9 cellular contexts compared by ENCODE assay signal in the genomic region with DNA sequence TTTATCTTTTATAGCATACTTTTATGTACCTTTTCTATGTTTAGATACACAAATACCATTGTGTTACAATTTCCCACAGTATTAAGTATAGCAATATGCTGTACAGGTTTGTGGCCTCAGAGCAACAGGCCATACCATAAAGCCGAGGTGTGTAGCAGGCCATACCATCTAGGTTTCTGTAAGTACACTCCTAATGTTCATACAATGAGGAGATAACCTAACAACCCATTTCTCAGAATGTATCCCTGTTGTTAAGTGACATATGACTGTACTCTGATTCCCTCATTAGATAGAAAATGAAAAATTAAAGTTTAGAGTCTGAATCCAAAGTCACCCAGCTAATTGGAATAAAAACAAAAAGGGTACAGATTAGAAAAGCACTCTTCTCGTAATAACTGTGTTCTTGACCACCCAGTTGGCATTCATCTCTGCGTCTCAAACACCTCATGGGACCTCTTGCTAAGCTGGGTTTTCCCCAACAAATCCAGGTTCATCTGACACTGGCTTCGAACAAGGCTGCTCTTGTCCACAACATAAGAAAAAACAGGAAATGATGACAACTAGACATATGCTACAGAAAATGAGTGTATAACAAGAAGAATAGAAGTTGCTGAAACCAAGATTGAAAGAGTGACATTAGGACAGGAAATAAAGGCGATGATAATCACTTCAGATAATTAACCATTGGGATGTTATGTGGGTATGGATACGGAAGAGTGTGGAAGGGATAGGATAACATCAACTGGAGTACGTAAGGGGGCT. TPM values are rescaled to one million over a fixed set of nuclear protein-coding genes. Genes with fewer than 3 reads are reported as not detected.
A peak's percentile ranks its signal among the peaks of the same experiment; 100 is the strongest.
DNase-seq lines count a peak whose midpoint lies in the region; TF ChIP-seq lines count a peak whose summit lies in the region.
"Had no signal": no experiment of that assay in that cellular context is flagged by ENCODE, and none has a peak within 500 bp of the region (broad histone marks: within the 10 kb centered on the region; RNA-seq: fewer than 3 reads in every experiment).

No MANE protein-coding gene starts in this region.

- peaks cover 48% of the 10 kb centered on the region for H3K36me3 ChIP-seq in mesodermal cell (ENCODE audit: control insufficient read depth, insufficient read depth, low read length)
- peaks cover 0 to 39% of the 10 kb centered on the region in 2 donors for H3K36me3 ChIP-seq in adrenal gland (replicated peaks in 1 of 2)

- in situ Hi-C loops in astrocyte of the spinal cord (cut with HindIII; ENCODE audit: low sequenced_read_pairs) = loop anchor here (25.0 kb wide), 1 partner anchor 191 kb away; the partner anchor contains the start of genes PKD2L1 and SCD

- WGBS in mesodermal cell (ENCODE audit: insufficient coverage in 2 of 2), 2 experiments = 94 to 100% methylated on average over 3 to 4 of the region's 7 CpGs
- 49 to 59% (median 54%) methylated on average over 7 of the region's 7 CpGs for WGBS in adrenal gland, 4 donors

- H3K27me3 ChIP-seq in adrenal gland = no peaks in the 10 kb centered on the region
- H3K27me3 ChIP-seq: pancreas had no signal

- H3K4me1 ChIP-seq in mesodermal cell (ENCODE audit: control insufficient read depth, insufficient read depth, low read length, poor library complexity, severe bottlenecking) (no peaks in the 10 kb centered on the region), adrenal gland (replicated peaks in 1 of 2) (peaks cover 18 to 25% of the 10 kb centered on the region in 2 donors)

- TF ChIP-seq CTCF in astrocyte of the spinal cord (IDR thresholded peaks at IDR 0.05; ENCODE audit: low read depth, low read length) (no peak), adrenal gland (IDR thresholded peaks at IDR 0.05) (no peak)

- TF ChIP-seq POLR2A in adrenal gland (IDR thresholded peaks at IDR 0.05) = no peak

- H3K27ac ChIP-seq in mesodermal cell (ENCODE audit: low read depth, low read length, severe bottlenecking) (no peak overlapping the region), adrenal gland (peak overlapping the region in 1 of 5 donors; percentile 72)
- H3K27ac ChIP-seq: pancreas had no signal

- H3K4me3 ChIP-seq in astrocyte of the spinal cord (ENCODE audit: low read depth, low read length) = peak overlapping the region; percentile 91
- H3K4me3 ChIP-seq in mesodermal cell (ENCODE audit: extremely low read depth, insufficient read depth, low read length, poor library complexity, severe bottlenecking) = peak overlapping the region; percentile 85
- H3K4me3 ChIP-seq in adrenal gland = peak overlapping the region in 2 of 4 donors; percentile 58 to 87

- peak; percentile 25 for DNase-seq in stimulated activated CD4-positive, alpha-beta T cell treated with anti-CD3 and anti-CD28 coated beads, Interleukin-4, amount 100 ng/mL, for 24 hours
- DNase-seq in stimulated activated CD4-positive, alpha-beta T cell treated with anti-CD3 and anti-CD28 coated beads, Interleukin-1b, Interleukin-23, amount 100 ng/mL, for 48 hours = no peak
- DNase-seq in astrocyte of the spinal cord (ENCODE audit: low read depth, low spot score) = no peak
- DNase-seq in activated gamma-delta T cell treated with Interleukin-2 at 50 U/mL for 16 hours = no peak
- DNase-seq in posterior cingulate gyrus = no peak
- no peak for DNase-seq in adrenal gland
- DNase-seq in A172 (ENCODE audit: low spot score) = no peak

- H3K9me3 ChIP-seq in mesodermal cell (ENCODE audit: control insufficient read depth, low read length) = peaks cover 5% of the 10 kb centered on the region
- no peaks in the 10 kb centered on the region for H3K9me3 ChIP-seq in adrenal gland (replicated peaks in 1 of 3)
- H3K9me3 ChIP-seq: pancreas had no signal

- intact Hi-C loops in posterior cingulate gyrus (cut with DNase I) (loop anchor here (10.0 kb wide), 1 partner anchor 184 kb away; the partner anchor contains the start of gene SCD), adrenal gland (cut with DNase I) (loop anchor here in 1 of 2 donors (10.0 kb wide), 1 partner anchor 194 kb away; the partner anchor contains the start of gene PKD2L1)

RNA-seq across cellular contexts. Expression of gene NDUFB8, which starts 1.4 kb away (rescaled TPM):
- 221 TPM for polyA plus RNA-seq in mesodermal cell (2013, experiment 1 of 2)
- 196 TPM for polyA plus RNA-seq in mesodermal cell (2013, experiment 2 of 2)
- total RNA-seq in adrenal gland = 100 to 1,000 TPM; 181 to 392 (median 217) TPM
- 100 to 1,000 TPM; 203 to 689 (median 334) TPM for polyA plus RNA-seq in adrenal gland
- total RNA-seq in A172 (2014; rRNA removed; shearing (Covaris generic)) = 152 and 197 TPM in 2 replicates

RNA-seq across cellular contexts. Expression of gene HIF1AN, which starts 7.4 kb away (rescaled TPM):
- 23.2 TPM for polyA plus RNA-seq in mesodermal cell (2013, experiment 1 of 2)
- 20.1 TPM for polyA plus RNA-seq in mesodermal cell (2013, experiment 2 of 2)
- 10 to 100 TPM; 10.0 to 46.4 (median 27.4) TPM for total RNA-seq in adrenal gland
- polyA plus RNA-seq in adrenal gland = 10 to 100 TPM in 1 of 3 donors, 1 to 10 TPM in 2; 6.7 to 43.0 (median 10.0) TPM
- total RNA-seq in A172 (2014; rRNA removed; shearing (Covaris generic)) = 6.2 and 10.1 TPM in 2 replicates

RNA-seq across cellular contexts. Expression of gene SEC31B, which starts 8.6 kb away (rescaled TPM):
- polyA plus RNA-seq in mesodermal cell (2013, experiment 1 of 2) = 7.7 TPM
- polyA plus RNA-seq in mesodermal cell (2013, experiment 2 of 2) = 6.2 TPM
- 10 to 100 TPM in 3 of 8 donors, 1 to 10 TPM in 5; 2.9 to 85.1 (median 8.3) TPM for total RNA-seq in adrenal gland
- 10 to 100 TPM in 2 of 3 donors, 1 to 10 TPM in 1; 2.8 to 41.8 (median 27.1) TPM for polyA plus RNA-seq in adrenal gland
- 1.4 TPM in 2 replicates for total RNA-seq in A172 (2014; rRNA removed; shearing (Covaris generic))
